In the genomic region with DNA sequence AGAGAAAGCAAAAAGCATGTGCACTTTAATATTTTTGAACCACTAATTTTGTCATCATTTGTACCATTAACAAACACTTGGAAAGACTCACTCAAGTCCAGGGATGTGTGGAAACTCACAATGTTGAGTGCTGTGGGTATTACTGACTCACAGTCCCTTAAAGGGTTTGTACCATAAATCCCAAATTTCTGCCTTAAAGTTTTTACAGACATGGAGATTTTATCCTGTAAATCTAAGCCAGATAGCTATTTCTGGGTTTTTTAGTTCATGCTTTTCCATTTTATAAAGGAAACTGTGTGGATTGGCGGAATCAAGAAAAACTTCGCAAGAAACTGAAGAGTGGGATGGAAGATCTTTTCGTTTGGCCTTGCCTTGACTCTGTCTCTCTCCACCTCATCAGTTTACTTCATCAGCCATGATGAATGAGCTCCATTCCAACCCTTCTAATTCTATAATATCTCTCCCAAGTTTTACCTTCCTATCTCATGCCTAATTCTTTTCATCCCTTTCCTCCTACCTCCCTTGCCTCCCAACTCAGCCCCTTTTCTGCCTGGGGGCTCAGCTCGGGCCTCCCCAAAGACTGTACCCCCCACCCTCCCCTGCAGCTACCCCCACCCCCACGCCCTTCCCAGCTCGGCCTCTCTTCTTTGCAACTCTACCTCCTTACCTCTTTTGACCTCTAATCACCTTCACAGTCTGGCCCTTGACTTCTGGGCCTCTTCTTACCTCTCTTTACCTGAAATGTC, we compare ENCODE assay signal across 8 cellular contexts.
A peak's percentile ranks its signal among the peaks of the same experiment; 100 is the strongest.
DNase-seq lines count a peak whose midpoint lies in the region; FAIRE-seq and TF ChIP-seq lines count a peak whose summit lies in the region.

No MANE protein-coding gene starts in this region.

- peak overlapping the region; percentile 99 for H3K27ac ChIP-seq in neutrophil

- peak overlapping the region; percentile 89 for H3K27ac Mint-ChIP-seq in endothelial cell (ENCODE audit: unreplicated experiment)

- peaks cover 6% of the 10 kb centered on the region for H3K27me3 ChIP-seq in neutrophil

- TF ChIP-seq CTCF in endothelial cell (IDR thresholded peaks at IDR 0.05; ENCODE audit: unreplicated experiment) (no peak), neutrophil (IDR thresholded peaks at IDR 0.05) (no peak)

- H3K4me3 Mint-ChIP-seq in endothelial cell (ENCODE audit: unreplicated experiment): peak overlapping the region; percentile 97

- H3K36me3 Mint-ChIP-seq in endothelial cell (ENCODE audit: low read depth, unreplicated experiment): no peaks in the 10 kb centered on the region

- H3K27me3 Mint-ChIP-seq in endothelial cell (ENCODE audit: unreplicated experiment): peaks cover 25% of the 10 kb centered on the region

- peaks cover 41 to 54% of the 10 kb centered on the region in 2 experiments for H3K4me1 ChIP-seq in neutrophil (ENCODE audit: control insufficient read depth in 1 of 2, insufficient read depth in 1 of 2, low read depth in 1 of 2, low read length in 1 of 2)

- peak overlapping the region; percentile 86 to 99 for H3K4me3 ChIP-seq in neutrophil (ENCODE audit: low read depth in 1 of 2, low read length in 1 of 2)

- H3K36me3 ChIP-seq in neutrophil: peaks cover 12% of the 10 kb centered on the region

- in situ Hi-C loops in G401 (cut with HindIII; ENCODE audit: low sequenced_read_pairs): no loop called here

- H3K9me3 ChIP-seq in neutrophil: no peaks in the 10 kb centered on the region

- FAIRE-seq in RCC 7860 (lab: Jason Lieb, UNC): peak; percentile 23

- peaks cover 30% of the 10 kb centered on the region for H3K4me1 Mint-ChIP-seq in endothelial cell (ENCODE audit: unreplicated experiment)

- H3K9me3 Mint-ChIP-seq in endothelial cell (ENCODE audit: unreplicated experiment): no peaks in the 10 kb centered on the region

- DNase-seq in G401 (ENCODE audit: low spot score): peak; percentile 33
- DNase-seq in RCC 7860 (ENCODE audit: low spot score): peak; percentile 38
- no peak for DNase-seq in endothelial cell (ENCODE audit: low spot score)
- no peak for DNase-seq in D341Med (ENCODE audit: low spot score)
- DNase-seq in amniotic stem cell (lab: John Stamatoyannopoulos, UW): no peak
- DNase-seq in stimulated activated CD4-positive, alpha-beta T cell treated with anti-CD3 and anti-CD28 coated beads, Interleukin-4, amount 100 ng/mL, for 1 hour: no peak
- DNase-seq in cerebellar nuclear complex (lab: John Stamatoyannopoulos, UW): no peak

Comparison
In these comparisons a context has a peak if more than half of its experiments do, and no peak if none do; other contexts are left out.
1. DNase-seq: peak in G401 (single experiment) and RCC 7860 (single experiment); none in endothelial cell (single experiment), D341Med (single experiment), amniotic stem cell (single experiment), stimulated activated CD4-positive, alpha-beta T cell treated with anti-CD3 and anti-CD28 coated beads, Interleukin-4, amount 100 ng/mL, for 1 hour (single experiment) and cerebellar nuclear complex (0 of 2).